ENCODE assay signal across 19 cellular contexts in the genomic region with DNA sequence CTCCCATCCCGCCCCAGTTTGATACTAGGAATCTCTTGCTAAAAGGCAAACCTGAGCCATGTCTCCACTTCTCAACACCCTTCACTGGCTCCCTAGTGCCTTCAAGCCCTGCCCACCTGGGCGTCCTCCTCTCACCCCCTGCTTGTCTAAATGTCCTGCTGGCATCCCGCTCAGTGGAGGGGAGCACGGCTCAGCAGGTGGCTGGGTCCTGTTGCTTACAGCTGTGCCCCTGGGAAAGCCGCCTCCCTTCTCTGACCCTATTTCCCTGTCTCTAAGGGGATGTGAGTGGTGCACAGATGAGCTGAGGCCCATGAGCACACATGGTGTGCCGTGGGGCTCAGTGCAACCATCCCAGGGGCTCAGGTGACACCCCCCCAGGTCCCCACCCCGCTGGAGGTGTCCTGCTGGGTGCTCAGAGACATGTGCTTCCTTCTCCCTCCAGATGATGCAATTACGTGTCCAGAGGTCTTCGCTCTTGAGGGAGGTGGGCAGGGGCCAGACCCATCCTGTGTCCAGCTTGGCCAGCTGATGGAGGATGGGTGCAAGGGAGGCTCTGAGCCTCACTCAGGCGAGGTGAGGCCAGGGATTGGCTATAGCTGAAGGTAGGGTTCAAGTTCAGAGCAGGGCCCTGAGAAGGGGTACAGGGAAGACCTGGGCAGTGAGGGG. TPM values are rescaled to one million over a fixed set of nuclear protein-coding genes. Genes with fewer than 3 reads are reported as not detected.
A peak's percentile ranks its signal among the peaks of the same experiment; 100 is the strongest.
DNase-seq lines count a peak whose midpoint lies in the region; ATAC-seq, FAIRE-seq and TF ChIP-seq lines count a peak whose summit lies in the region.
"Had no signal": no experiment of that assay in that cellular context is flagged by ENCODE, and none has a peak within 500 bp of the region (broad histone marks: within the 10 kb centered on the region; RNA-seq: fewer than 3 reads in every experiment).

No MANE protein-coding gene starts in this region.

- intact Hi-C loops in K562 (cut with micrococcal nuclease) (no loop called here), thyroid gland (cut with DNase I) (no loop called here)

- H3K4me3 Mint-ChIP-seq in neural crest cell = no peak overlapping the region
- H3K4me3 Mint-ChIP-seq in GM23338 = no peak overlapping the region
- H3K4me3 Mint-ChIP-seq in immature natural killer cell = no peak overlapping the region
- H3K4me3 Mint-ChIP-seq: CD4-positive, CD25-positive, alpha-beta regulatory T cell; IgD-negative memory B cell had no signal

- H3K27me3 ChIP-seq in BLaER1 (no peaks in the 10 kb centered on the region), K562 (ENCODE audit: control insufficient read depth in 2 of 2, insufficient read depth in 2 of 2, low read length in 2 of 2) (peaks cover 14 to 67% of the 10 kb centered on the region in 2 experiments), thyroid gland (no peaks in the 10 kb centered on the region), GM23338 (ENCODE audit: insufficient read depth) (no peaks in the 10 kb centered on the region)

- no peaks in the 10 kb centered on the region for H3K9me1 ChIP-seq in K562 (ENCODE audit: control insufficient read depth, insufficient read depth, low read length)

- H3F3A ChIP-seq in GM23338 (replicated peaks; ENCODE audit: low read depth) = no peaks in the 10 kb centered on the region

- in situ Hi-C loops in K562 (cut with MboI) = no loop called here

- no peaks in the 10 kb centered on the region for H3K79me2 ChIP-seq in K562 (ENCODE audit: control insufficient read depth, insufficient read depth, low read length)
- H3K79me2 ChIP-seq in GM23338 (replicated peaks; ENCODE audit: insufficient read depth) = no peaks in the 10 kb centered on the region

- H4K20me1 ChIP-seq in BLaER1 (no peaks in the 10 kb centered on the region), K562 (replicated peaks; ENCODE audit: control insufficient read depth, insufficient read depth, low read length) (peaks cover 6% of the 10 kb centered on the region), GM23338 (replicated peaks; ENCODE audit: insufficient read depth) (no peaks in the 10 kb centered on the region)

- FAIRE-seq in K562 (lab: Jason Lieb, UNC) = no peak
- FAIRE-seq: GM18507 had no signal

- no peak overlapping the region for H3K9ac ChIP-seq in BLaER1
- no peak overlapping the region for H3K9ac ChIP-seq in K562 (ENCODE audit: insufficient read depth in 1 of 2, low read depth in 2 of 2, low read length in 2 of 2)
- H3K9ac ChIP-seq: GM23248 had no signal

- H3K4me2 ChIP-seq in BLaER1 (peak overlapping the region; percentile 59), K562 (ENCODE audit: insufficient read depth, low read length) (no peak overlapping the region), GM23338 (no peak overlapping the region)

- peak overlapping the region; percentile 62 for H3K27ac Mint-ChIP-seq in neural crest cell (ENCODE audit: unreplicated experiment)
- H3K27ac Mint-ChIP-seq in GM23338 = no peak overlapping the region
- H3K27ac Mint-ChIP-seq in immature natural killer cell = no peak overlapping the region
- H3K27ac Mint-ChIP-seq: IgD-negative memory B cell had no signal

- TF ChIP-seq RAD21 in K562 (CRISPR knock-in tag; conservative IDR thresholded peaks at IDR 0.05 in 1 of 2, IDR thresholded peaks at IDR 0.05 in 1 of 2) = no peak

- DNase-seq in NCI-H345 (lab: John Stamatoyannopoulos, UW) (peak; percentile 5), NCI-H345 treated with DMSO at 0.1 percent for 48 hours (lab: John Stamatoyannopoulos, UW; ENCODE audit: unreplicated experiment) (no peak), K562 (ENCODE audit: extremely low read depth in 1 of 4, low spot score in 3 of 4) (no peak), neural crest cell (ENCODE audit: low read depth, low spot score) (no peak), thyroid gland (no peak), GM23338 (ENCODE audit: low spot score) (no peak), immature natural killer cell (no peak)
- DNase-seq: CD4-positive, CD25-positive, alpha-beta regulatory T cell; DMS53; GF-D8; GM23248; H7 had no signal

- H3K4me1 Mint-ChIP-seq in neural crest cell (no peaks in the 10 kb centered on the region), GM23338 (peaks cover 2% of the 10 kb centered on the region; the same call in 1 of the 3 replicates), immature natural killer cell (peaks cover 0 to 1% of the 10 kb centered on the region in 2 donors)
- H3K4me1 Mint-ChIP-seq: IgD-negative memory B cell had no signal

- WGBS in K562 (ENCODE audit: insufficient coverage, low coverage, missing lambda C conversion rate) = 27% methylated on average over 7 of the region's 10 CpGs
- 80 to 81% methylated on average over 9 to 10 of the region's 10 CpGs for WGBS in thyroid gland, 2 donors

- H3K9me3 Mint-ChIP-seq in neural crest cell = no peaks in the 10 kb centered on the region
- H3K9me3 Mint-ChIP-seq in GM23338 = no peaks in the 10 kb centered on the region; the same call in 2 of the 3 replicates
- no peaks in the 10 kb centered on the region for H3K9me3 Mint-ChIP-seq in immature natural killer cell
- H3K9me3 Mint-ChIP-seq: CD4-positive, CD25-positive, alpha-beta regulatory T cell; IgD-negative memory B cell had no signal

- CTCF ChIA-PET in K562 (lab: Yijun Ruan, JAX; ENCODE audit: low intra/inter-chr PET ratio) = no interaction called here

- ATAC-seq in K562 (peak; percentile 7; the same call in 2 of the 3 replicates), GM23338 (no peak)

- H3K4me1 ChIP-seq in BLaER1 (peaks cover 54% of the 10 kb centered on the region), K562 (replicated peaks in 1 of 2; ENCODE audit: control insufficient read depth in 2 of 2, insufficient read depth in 2 of 2, low read length in 2 of 2) (peaks cover 0 to 52% of the 10 kb centered on the region in 2 experiments; a peak in 2 of 5 replicates), thyroid gland (no peaks in the 10 kb centered on the region), GM23338 (ENCODE audit: insufficient read depth) (no peaks in the 10 kb centered on the region)

- TF ChIP-seq POLR2A in K562 (conservative IDR thresholded peaks at IDR 0.05) = no peak
- TF ChIP-seq POLR2A in thyroid gland (IDR thresholded peaks at IDR 0.05) = no peak

- no peaks in the 10 kb centered on the region for H3K9me2 ChIP-seq in GM23338 (ENCODE audit: insufficient read depth)

- H2AFZ ChIP-seq in K562 (ENCODE audit: low read depth, low read length) (no peak overlapping the region), GM23338 (no peak overlapping the region)
- H2AFZ ChIP-seq: GM23248 had no signal

- H3K27me3 Mint-ChIP-seq in neural crest cell (ENCODE audit: low read depth) (no peaks in the 10 kb centered on the region), GM23338 (ENCODE audit: insufficient read depth, low read depth, poor library complexity) (peaks cover 3% of the 10 kb centered on the region), immature natural killer cell (ENCODE audit: low read depth in 3 of 3) (peaks cover 0 to 3% (median 2%) of the 10 kb centered on the region in 3 donors)
- H3K27me3 Mint-ChIP-seq: CD4-positive, CD25-positive, alpha-beta regulatory T cell had no signal

- H3K36me3 ChIP-seq in BLaER1 = no peaks in the 10 kb centered on the region
- H3K36me3 ChIP-seq in K562 (ENCODE audit: control insufficient read depth, insufficient read depth, low read length) = no peaks in the 10 kb centered on the region
- H3K36me3 ChIP-seq in thyroid gland = no peaks in the 10 kb centered on the region
- no peaks in the 10 kb centered on the region for H3K36me3 ChIP-seq in GM23338 (ENCODE audit: insufficient read depth)

- 0 out of 2 replicates have a peak overlapping the region, but pooled peaks have one; percentile 35 for H3K27ac ChIP-seq in BLaER1
- H3K27ac ChIP-seq in K562 (ENCODE audit: extremely low read depth, low read depth, low read length) = no peak overlapping the region
- H3K27ac ChIP-seq in thyroid gland = no peak overlapping the region
- no peak overlapping the region for H3K27ac ChIP-seq in GM23338 (ENCODE audit: low read depth)
- H3K27ac ChIP-seq: 22Rv1, GM23248 had no signal

- no peak overlapping the region for H3K4me3 ChIP-seq in BLaER1
- H3K4me3 ChIP-seq in K562 = no peak overlapping the region
- H3K4me3 ChIP-seq in thyroid gland (replicated peaks in 1 of 3) = no peak overlapping the region
- no peak overlapping the region for H3K4me3 ChIP-seq in GM23338
- H3K4me3 ChIP-seq: GM23248 had no signal

- no peak for TF ChIP-seq EP300 in K562 (IDR thresholded peaks at IDR 0.05; ENCODE audit: low read length)

- H3K9me3 ChIP-seq in BLaER1 (no peaks in the 10 kb centered on the region), K562 (replicated peaks; ENCODE audit: control insufficient read depth, insufficient read depth, low read depth, low read length) (no peaks in the 10 kb centered on the region), thyroid gland (no peaks in the 10 kb centered on the region)

- POLR2A ChIA-PET in K562 (lab: Yijun Ruan, JAX) = interaction anchor here (0.5 to 0.6 kb wide), 2 partner anchors 15 to 1770 kb away, joined by 3 read pairs; no protein-coding TSS in a partner anchor

- H3K36me3 Mint-ChIP-seq in neural crest cell (ENCODE audit: low read depth) = no peaks in the 10 kb centered on the region
- no peaks in the 10 kb centered on the region for H3K36me3 Mint-ChIP-seq in GM23338 (ENCODE audit: low read depth)
- H3K36me3 Mint-ChIP-seq in immature natural killer cell = no peaks in the 10 kb centered on the region
- H3K36me3 Mint-ChIP-seq: CD4-positive, CD25-positive, alpha-beta regulatory T cell; IgD-negative memory B cell had no signal

- BruUV-seq in K562 (replicated peaks; lab: Mats Ljungman, UMichigan) = no TSS peak

- TF ChIP-seq CTCF in K562 (IDR thresholded peaks at IDR 0.05 in 2 of 3, conservative IDR thresholded peaks at IDR 0.05 in 1 of 3; ENCODE audit: insufficient read depth in 2 of 3, low read depth in 1 of 3, low read length in 3 of 3) (no peak), neural crest cell (conservative IDR thresholded peaks at IDR 0.05) (no peak), thyroid gland (IDR thresholded peaks at IDR 0.05) (no peak), GM23338 (conservative IDR thresholded peaks at IDR 0.05; ENCODE audit: low read depth in 2 of 2) (no peak)

RNA-seq across cellular contexts. Expression of a gene that starts 24.1 kb away (rescaled TPM):
- 2.0 and 6.0 TPM in 2 replicates for total RNA-seq in K562 (2011; cell fraction: chromatin; rRNA removed; ENCODE audit: low replicate concordance)
- total RNA-seq in K562 (2011; cell fraction: nucleolus; rRNA removed) = 1.7 and 3.3 TPM in 2 replicates
- total RNA-seq in K562 (2011; cell fraction: nucleoplasm; rRNA removed) = 1.1 and 2.1 TPM in 2 replicates
- total RNA-seq in K562 (2014; rRNA removed) = 0.14 and 0.24 TPM in 2 replicates
- not detected in 2 replicates for total RNA-seq in K562 (2014; rRNA removed; fragmentation: Illumina TruSeq; extraction: Trizol)
- 0.07 TPM in 1 of 2 replicates, not detected in the other for total RNA-seq in K562 (2015; rRNA removed; fragmentation: Illumina TruSeq; extraction: Trizol)
- 0.24 and 0.47 TPM in 2 replicates for total RNA-seq in K562 (2021)
- 0.26 and 0.42 TPM in 2 replicates for polyA plus RNA-seq in K562 (2011; rRNA removed)
- 0.27 and 0.48 TPM in 2 replicates for polyA plus RNA-seq in K562 (2011; cell fraction: cytosol; rRNA removed)
- polyA plus RNA-seq in K562 (2011; cell fraction: nucleus; rRNA removed) = 1.2 and 1.6 TPM in 2 replicates
- 0.10 and 0.40 TPM in 2 replicates for polyA plus RNA-seq in K562 (2012)
- 0.18 and 0.21 TPM in 2 replicates for polyA plus RNA-seq in K562 (2014; fragmentation: Illumina TruSeq; extraction: Trizol)
- polyA plus RNA-seq in K562 (2014; fragmentation: Nextera tagmentation; extraction: Ambion mirVana) = under 1 TPM in 1 of 2 experiments, not detected in 1; 0.01 TPM
- 0.05 and 0.12 TPM in 2 replicates for polyA plus RNA-seq in K562 (2014; rRNA removed)
- 0.18 and 0.21 TPM in 2 replicates for polyA minus RNA-seq in K562 (2011; rRNA and poly(A)+ RNA removed)
- polyA minus RNA-seq in K562 (2011; cell fraction: cytosol; rRNA and poly(A)+ RNA removed) = 0.48 TPM in 1 of 2 replicates, not detected in the other
- polyA minus RNA-seq in K562 (2011; cell fraction: nucleus; rRNA and poly(A)+ RNA removed) = 0.56 and 1.2 TPM in 2 replicates
- 13.1 and 15.7 TPM in 2 replicates for total RNA-seq in neural crest cell
- 10 to 100 TPM; 52.8 to 90.9 (median 66.8) TPM for total RNA-seq in thyroid gland
- total RNA-seq in GM23338 (2014; rRNA removed; shearing (Covaris generic)) = 13.8 and 17.3 TPM in 2 replicates
- 2.6 and 3.4 TPM in 2 replicates for polyA plus RNA-seq in GM23338 (2016; fragmentation: Nextera tagmentation; extraction: Ambion mirVana)
- polyA plus RNA-seq in immature natural killer cell = under 1 TPM in 1 of 3 donors, not detected in 2; 0.37 TPM
- total RNA-seq: GM23248, HT-29 had no signal
- polyA plus RNA-seq: GM23248 had no signal

RNA-seq across cellular contexts. Expression of a gene that starts 34.0 kb away (rescaled TPM):
- not detected in 2 replicates for total RNA-seq in K562 (2011; cell fraction: chromatin; rRNA removed; ENCODE audit: low replicate concordance)
- not detected in 2 replicates for total RNA-seq in K562 (2011; cell fraction: nucleolus; rRNA removed)
- not detected in 2 replicates for total RNA-seq in K562 (2011; cell fraction: nucleoplasm; rRNA removed)
- not detected in 2 replicates for total RNA-seq in K562 (2014; rRNA removed)
- total RNA-seq in K562 (2014; rRNA removed; fragmentation: Illumina TruSeq; extraction: Trizol) = not detected in 2 replicates
- total RNA-seq in K562 (2015; rRNA removed; fragmentation: Illumina TruSeq; extraction: Trizol) = not detected in 2 replicates
- total RNA-seq in K562 (2021) = 0.33 TPM in 1 of 2 replicates, not detected in the other
- not detected in 2 replicates for polyA plus RNA-seq in K562 (2011; rRNA removed)
- polyA plus RNA-seq in K562 (2011; cell fraction: cytosol; rRNA removed) = not detected in 2 replicates
- not detected in 2 replicates for polyA plus RNA-seq in K562 (2011; cell fraction: nucleus; rRNA removed)
- not detected in 2 replicates for polyA plus RNA-seq in K562 (2012)
- not detected in 2 replicates for polyA plus RNA-seq in K562 (2014; fragmentation: Illumina TruSeq; extraction: Trizol)
- not detected for polyA plus RNA-seq in K562 (2014; fragmentation: Nextera tagmentation; extraction: Ambion mirVana)
- polyA plus RNA-seq in K562 (2014; rRNA removed) = not detected in 2 replicates
- not detected in 2 replicates for polyA minus RNA-seq in K562 (2011; rRNA and poly(A)+ RNA removed)
- polyA minus RNA-seq in K562 (2011; cell fraction: cytosol; rRNA and poly(A)+ RNA removed) = not detected in 2 replicates
- not detected in 2 replicates for polyA minus RNA-seq in K562 (2011; cell fraction: nucleus; rRNA and poly(A)+ RNA removed)
- total RNA-seq in neural crest cell = not detected in 2 replicates
- total RNA-seq in thyroid gland = 1 to 10 TPM in 3 of 4 donors, not detected in 1; 1.0 to 8.1 (median 3.5) TPM
- not detected in 2 replicates for total RNA-seq in GM23338 (2014; rRNA removed; shearing (Covaris generic))
- not detected in 2 replicates for polyA plus RNA-seq in GM23338 (2016; fragmentation: Nextera tagmentation; extraction: Ambion mirVana)
- under 1 TPM in 1 of 3 donors, not detected in 2; 0.51 TPM for polyA plus RNA-seq in immature natural killer cell
- total RNA-seq: A673; CD4-positive, CD25-positive, alpha-beta regulatory T cell; GM23248; H7; HT-29 had no signal
- polyA plus RNA-seq: BJ, GM23248, IgD-negative memory B cell had no signal
